29 cellular contexts compared by ENCODE assay signal in the genomic region with DNA sequence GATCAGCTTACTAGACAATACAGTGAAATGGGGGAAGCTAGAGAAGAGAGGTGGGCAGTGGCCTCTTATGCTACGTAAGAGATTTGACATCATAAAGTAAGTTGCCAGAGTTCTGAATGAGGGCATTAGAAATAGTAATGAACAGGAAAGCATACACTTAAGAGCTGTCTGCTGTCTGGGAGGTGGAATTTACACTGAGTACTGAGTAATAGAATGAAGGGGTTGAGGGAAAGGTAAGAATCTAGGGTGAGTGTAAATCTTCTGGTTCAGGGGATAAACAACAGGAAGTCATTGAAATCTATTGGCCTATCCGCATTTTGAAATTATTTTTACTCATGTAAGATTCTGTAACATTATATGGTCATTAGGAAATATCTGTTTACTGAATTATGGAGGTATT. TPM values are rescaled to one million over a fixed set of nuclear protein-coding genes. Genes with fewer than 3 reads are reported as not detected.
"Had no signal": no experiment of that assay in that cellular context is flagged by ENCODE, and none has a peak within 500 bp of the region (broad histone marks: within the 10 kb centered on the region; RNA-seq: fewer than 3 reads in every experiment).

No MANE protein-coding gene starts in this region.

- H3K27ac Mint-ChIP-seq: activated CD4-positive, alpha-beta memory T cell treated with anti-CD3 and anti-CD28 coated beads for 36 hours; activated naive CD4-positive, alpha-beta T cell treated with anti-CD3 and anti-CD28 coated beads, Interleukin-2, amount 10 ng/mL, durations not matched to agents 7 days and 5 days; activated naive CD8-positive, alpha-beta T cell treated with anti-CD3 and anti-CD28 coated beads, Interleukin-2, amount 10 ng/mL, durations not matched to agents 7 days and 5 days; activated T-cell treated with anti-CD3 and anti-CD28 coated beads, Interleukin-2, amount 50 U/mL, for 24 hours; nephron; progenitor cell of endocrine pancreas; stimulated activated memory B cell treated with anti-CD40 and anti-IgM and Interleukin-4, amounts not matched to agents 10 μg/mL and 1 μg/mL and 100 μg/mL, for 72 hours; T-helper 2 cell treated with Interferon-gamma antibody and Interleukin-4, amounts not matched to agents 5 μg/mL and 100 μg/mL, for 36 hours had no signal

- H3K36me3 ChIP-seq: ovary had no signal

- ATAC-seq: heart right ventricle; left ventricle myocardium superior; stimulated activated memory B cell treated with anti-CD40 and anti-IgM and Interleukin-4, amounts not matched to agents 10 μg/mL and 1 μg/mL and 100 μg/mL, for 72 hours; stimulated activated naive CD8-positive, alpha-beta T cell treated with anti-CD3 and anti-CD28 coated beads, Interleukin-15, amount 100 ng/mL, for 72 hours had no signal

- DNase-seq: activated CD4-positive, alpha-beta memory T cell treated with anti-CD3 and anti-CD28 coated beads for 36 hours; activated CD4-positive, alpha-beta T cell treated with anti-CD3 and anti-CD28 coated beads for 4 hours; activated CD8-positive, alpha-beta memory T cell treated with anti-CD3 and anti-CD28 coated beads, Interleukin-2, amount 50 U/mL, for 48 hours; activated gamma-delta T cell; activated naive CD4-positive, alpha-beta T cell treated with anti-CD3 and anti-CD28 coated beads, Interleukin-2, amount 10 ng/mL, durations not matched to agents 7 days and 5 days; activated naive CD8-positive, alpha-beta T cell treated with anti-CD3 and anti-CD28 coated beads, Interleukin-2, amount 10 ng/mL, durations not matched to agents 7 days and 5 days; activated T-cell treated with anti-CD3 and anti-CD28 coated beads, Interleukin-2, amount 50 U/mL, for 24 hours; amniotic stem cell; caudate nucleus; foreskin fibroblast; heart right ventricle; left ventricle myocardium superior; ovary; stimulated activated CD4-positive, alpha-beta T cell treated with anti-CD3 and anti-CD28 coated beads, Interleukin-1b, Interleukin-23, amount 100 ng/mL, for 48 hours; stimulated activated CD4-positive, alpha-beta T cell treated with anti-CD3 and anti-CD28 coated beads, Interleukin-4, amount 100 ng/mL, for 4 hours; stimulated activated CD8-positive, alpha-beta memory T cell treated with anti-CD3 and anti-CD28 coated beads, Interleukin-4, amount 100 ng/mL, for 48 hours; stimulated activated naive CD8-positive, alpha-beta T cell treated with anti-CD3 and anti-CD28 coated beads, Interleukin-15, amount 100 ng/mL, for 72 hours; substantia nigra; T-helper 1 cell; upper lobe of left lung had no signal

- H3K27ac ChIP-seq: heart right ventricle, ovary, upper lobe of left lung, vagina had no signal

- H3K9me3 ChIP-seq: heart right ventricle, ovary, upper lobe of left lung, vagina had no signal

- H3K27me3 Mint-ChIP-seq: activated naive CD4-positive, alpha-beta T cell treated with anti-CD3 and anti-CD28 coated beads, Interleukin-2, amount 10 ng/mL, durations not matched to agents 7 days and 5 days; activated T-cell treated with anti-CD3 and anti-CD28 coated beads, Interleukin-2, amount 50 U/mL, for 24 hours; stimulated activated memory B cell treated with anti-CD40 and anti-IgM and Interleukin-4, amounts not matched to agents 10 μg/mL and 1 μg/mL and 100 μg/mL, for 72 hours; stimulated activated naive CD8-positive, alpha-beta T cell treated with anti-CD3 and anti-CD28 coated beads, Interleukin-15, amount 100 ng/mL, for 72 hours had no signal

- H3K27me3 ChIP-seq: ovary, upper lobe of left lung, vagina had no signal

- H3K4me3 ChIP-seq: heart right ventricle, ovary, smooth muscle cell, upper lobe of left lung, vagina had no signal

- H3K4me3 Mint-ChIP-seq: activated CD4-positive, alpha-beta memory T cell treated with anti-CD3 and anti-CD28 coated beads for 36 hours; activated naive CD4-positive, alpha-beta T cell treated with anti-CD3 and anti-CD28 coated beads, Interleukin-2, amount 10 ng/mL, durations not matched to agents 7 days and 5 days; activated naive CD8-positive, alpha-beta T cell treated with anti-CD3 and anti-CD28 coated beads, Interleukin-2, amount 10 ng/mL, durations not matched to agents 7 days and 5 days; activated T-cell treated with anti-CD3 and anti-CD28 coated beads, Interleukin-2, amount 50 U/mL, for 24 hours; nephron; stimulated activated memory B cell treated with anti-CD40 and anti-IgM and Interleukin-4, amounts not matched to agents 10 μg/mL and 1 μg/mL and 100 μg/mL, for 72 hours; stimulated activated naive CD8-positive, alpha-beta T cell treated with anti-CD3 and anti-CD28 coated beads, Interleukin-15, amount 100 ng/mL, for 72 hours; T-helper 2 cell treated with Interferon-gamma antibody and Interleukin-4, amounts not matched to agents 5 μg/mL and 100 μg/mL, for 36 hours had no signal

- H3K4me1 ChIP-seq: heart right ventricle, upper lobe of left lung, vagina had no signal

- H3K4me1 Mint-ChIP-seq: activated naive CD4-positive, alpha-beta T cell treated with anti-CD3 and anti-CD28 coated beads, Interleukin-2, amount 10 ng/mL, durations not matched to agents 7 days and 5 days; activated naive CD8-positive, alpha-beta T cell treated with anti-CD3 and anti-CD28 coated beads, Interleukin-2, amount 10 ng/mL, durations not matched to agents 7 days and 5 days; nephron; stimulated activated naive CD8-positive, alpha-beta T cell treated with anti-CD3 and anti-CD28 coated beads, Interleukin-15, amount 100 ng/mL, for 72 hours had no signal

- H3K9me3 Mint-ChIP-seq: activated CD4-positive, alpha-beta memory T cell treated with anti-CD3 and anti-CD28 coated beads for 36 hours; activated naive CD4-positive, alpha-beta T cell treated with anti-CD3 and anti-CD28 coated beads, Interleukin-2, amount 10 ng/mL, durations not matched to agents 7 days and 5 days; activated naive CD8-positive, alpha-beta T cell treated with anti-CD3 and anti-CD28 coated beads, Interleukin-2, amount 10 ng/mL, durations not matched to agents 7 days and 5 days; activated T-cell treated with anti-CD3 and anti-CD28 coated beads, Interleukin-2, amount 50 U/mL, for 24 hours; nephron; stimulated activated memory B cell treated with anti-CD40 and anti-IgM and Interleukin-4, amounts not matched to agents 10 μg/mL and 1 μg/mL and 100 μg/mL, for 72 hours; stimulated activated naive CD8-positive, alpha-beta T cell treated with anti-CD3 and anti-CD28 coated beads, Interleukin-15, amount 100 ng/mL, for 72 hours; T-helper 2 cell treated with Interferon-gamma antibody and Interleukin-4, amounts not matched to agents 5 μg/mL and 100 μg/mL, for 36 hours had no signal

RNA-seq across cellular contexts. Expression of a gene that starts 35.8 kb away (rescaled TPM):
- total RNA-seq: chondrocyte, endothelial cell of umbilical vein, lung microvascular endothelial cell, smooth muscle cell had no signal
- polyA plus RNA-seq: smooth muscle cell had no signal

RNA-seq across cellular contexts. Expression of a gene that starts 51.1 kb away (rescaled TPM):
- total RNA-seq: progenitor cell of endocrine pancreas, smooth muscle cell had no signal
